1 cellular context compared by ENCODE assay signal in genomic region chr12:121626853-121627623, GRCh38.
TF ChIP-seq lines count a peak whose summit lies in the region.

No MANE protein-coding gene starts in this region.

TF ChIP-seq in HEK293, 187 proteins besides CTCF, POLR2A, EP300 and RAD21 (continued from another document and continues in another):
- TF ChIP-seq ZBTB26 (tag by site-specific recombination; optimal IDR thresholded peaks at IDR 0.05) (peak; percentile 33), ZNF707 (tag by site-specific recombination; IDR thresholded peaks at IDR 0.05) (no peak), ZBTB20 (tag by site-specific recombination; IDR thresholded peaks at IDR 0.05) (peak; percentile 72), ZNF785 (tag by site-specific recombination; IDR thresholded peaks at IDR 0.05) (no peak), ZNF529 (tag by site-specific recombination; IDR thresholded peaks at IDR 0.05; ENCODE audit: insufficient replicate concordance) (no peak), BCL11B (tag by site-specific recombination; IDR thresholded peaks at IDR 0.05; ENCODE audit: low read depth) (no peak), ZNF341 (tag by site-specific recombination; IDR thresholded peaks at IDR 0.05; ENCODE audit: low read depth) (peak; percentile 63), MEIS1 (CRISPR knock-in tag; IDR thresholded peaks at IDR 0.05; ENCODE audit: borderline replicate concordance) (no peak), ZNF114 (tag by site-specific recombination; IDR thresholded peaks at IDR 0.05) (no peak), ZNF24 (tag by site-specific recombination; IDR thresholded peaks at IDR 0.05) (no peak), ZNF544 (tag by site-specific recombination; IDR thresholded peaks at IDR 0.05) (no peak), ZNF416 (tag by site-specific recombination; IDR thresholded peaks at IDR 0.05) (no peak), ZSCAN30 (tag by site-specific recombination; IDR thresholded peaks at IDR 0.05) (no peak), GLI4 (tag by site-specific recombination; IDR thresholded peaks at IDR 0.05) (no peak), ZIC2 (tag by site-specific recombination; IDR thresholded peaks at IDR 0.05) (peak; percentile 70), ZNF157 (tag by site-specific recombination; IDR thresholded peaks at IDR 0.05) (no peak), ZNF621 (tag by site-specific recombination; IDR thresholded peaks at IDR 0.05) (no peak), KLF8 (tag by site-specific recombination; IDR thresholded peaks at IDR 0.05) (no peak), ZNF23 (tag by site-specific recombination; IDR thresholded peaks at IDR 0.05; ENCODE audit: borderline replicate concordance) (no peak), ZNF449 (tag by site-specific recombination; IDR thresholded peaks at IDR 0.05) (no peak), ZNF654 (tag by site-specific recombination; IDR thresholded peaks at IDR 0.05; ENCODE audit: low read depth) (no peak), ZFHX2 (tag by site-specific recombination; conservative IDR thresholded peaks at IDR 0.05) (no peak; the same call in 1 of the 2 replicates), KLF7 (tag by site-specific recombination; IDR thresholded peaks at IDR 0.05; ENCODE audit: borderline replicate concordance) (no peak), ZNF354C (tag by site-specific recombination; IDR thresholded peaks at IDR 0.05; ENCODE audit: borderline replicate concordance, low read depth) (no peak), ZNF555 (tag by site-specific recombination; conservative IDR thresholded peaks at IDR 0.05) (no peak), ZNF585B (tag by site-specific recombination; IDR thresholded peaks at IDR 0.05) (no peak), ZBTB8A (tag by site-specific recombination; IDR thresholded peaks at IDR 0.05) (peak; percentile 16; the same call in 1 of the 2 replicates), ZNF133 (tag by site-specific recombination; IDR thresholded peaks at IDR 0.05) (no peak), TCF7L2 (IDR thresholded peaks at IDR 0.05; ENCODE audit: borderline replicate concordance, low read depth, low read length) (no peak), ZNF777 (tag by site-specific recombination; IDR thresholded peaks at IDR 0.05; ENCODE audit: borderline replicate concordance) (peak; percentile 86), ZNF510 (tag by site-specific recombination; IDR thresholded peaks at IDR 0.05; ENCODE audit: insufficient replicate concordance) (no peak), ZNF350 (tag by site-specific recombination; IDR thresholded peaks at IDR 0.05) (no peak), KLF9 (tag by site-specific recombination; IDR thresholded peaks at IDR 0.05; ENCODE audit: low read depth) (peak; percentile 61; the same call in 1 of the 2 replicates), ZBTB44 (tag by site-specific recombination; IDR thresholded peaks at IDR 0.05) (no peak), ZNF426 (tag by site-specific recombination; IDR thresholded peaks at IDR 0.05) (no peak), BCL11A (tag by site-specific recombination; IDR thresholded peaks at IDR 0.05; ENCODE audit: low read depth) (peak; percentile 8; the same call in 1 of the 2 replicates), ZNF174 (tag by site-specific recombination; IDR thresholded peaks at IDR 0.05) (no peak), HIC1 (tag by site-specific recombination; IDR thresholded peaks at IDR 0.05) (no peak), HOXA7 (CRISPR knock-in tag; IDR thresholded peaks at IDR 0.05; ENCODE audit: borderline replicate concordance) (no peak), SP3 (tag by site-specific recombination; IDR thresholded peaks at IDR 0.05) (peak; percentile 66), SETDB1 (IDR thresholded peaks at IDR 0.05; ENCODE audit: insufficient read length, low read length) (no peak), KLF17 (tag by site-specific recombination; IDR thresholded peaks at IDR 0.05) (0 out of 2 replicates have a peak, but pooled peaks have one; percentile 49), SP7 (tag by site-specific recombination; IDR thresholded peaks at IDR 0.05) (no peak)
- TF ChIP-seq, protein P1, sequence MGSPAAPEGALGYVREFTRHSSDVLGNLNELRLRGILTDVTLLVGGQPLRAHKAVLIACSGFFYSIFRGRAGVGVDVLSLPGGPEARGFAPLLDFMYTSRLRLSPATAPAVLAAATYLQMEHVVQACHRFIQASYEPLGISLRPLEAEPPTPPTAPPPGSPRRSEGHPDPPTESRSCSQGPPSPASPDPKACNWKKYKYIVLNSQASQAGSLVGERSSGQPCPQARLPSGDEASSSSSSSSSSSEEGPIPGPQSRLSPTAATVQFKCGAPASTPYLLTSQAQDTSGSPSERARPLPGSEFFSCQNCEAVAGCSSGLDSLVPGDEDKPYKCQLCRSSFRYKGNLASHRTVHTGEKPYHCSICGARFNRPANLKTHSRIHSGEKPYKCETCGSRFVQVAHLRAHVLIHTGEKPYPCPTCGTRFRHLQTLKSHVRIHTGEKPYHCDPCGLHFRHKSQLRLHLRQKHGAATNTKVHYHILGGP (tag by site-specific recombination; IDR thresholded peaks at IDR 0.05): no peak
- TF ChIP-seq, protein P2, sequence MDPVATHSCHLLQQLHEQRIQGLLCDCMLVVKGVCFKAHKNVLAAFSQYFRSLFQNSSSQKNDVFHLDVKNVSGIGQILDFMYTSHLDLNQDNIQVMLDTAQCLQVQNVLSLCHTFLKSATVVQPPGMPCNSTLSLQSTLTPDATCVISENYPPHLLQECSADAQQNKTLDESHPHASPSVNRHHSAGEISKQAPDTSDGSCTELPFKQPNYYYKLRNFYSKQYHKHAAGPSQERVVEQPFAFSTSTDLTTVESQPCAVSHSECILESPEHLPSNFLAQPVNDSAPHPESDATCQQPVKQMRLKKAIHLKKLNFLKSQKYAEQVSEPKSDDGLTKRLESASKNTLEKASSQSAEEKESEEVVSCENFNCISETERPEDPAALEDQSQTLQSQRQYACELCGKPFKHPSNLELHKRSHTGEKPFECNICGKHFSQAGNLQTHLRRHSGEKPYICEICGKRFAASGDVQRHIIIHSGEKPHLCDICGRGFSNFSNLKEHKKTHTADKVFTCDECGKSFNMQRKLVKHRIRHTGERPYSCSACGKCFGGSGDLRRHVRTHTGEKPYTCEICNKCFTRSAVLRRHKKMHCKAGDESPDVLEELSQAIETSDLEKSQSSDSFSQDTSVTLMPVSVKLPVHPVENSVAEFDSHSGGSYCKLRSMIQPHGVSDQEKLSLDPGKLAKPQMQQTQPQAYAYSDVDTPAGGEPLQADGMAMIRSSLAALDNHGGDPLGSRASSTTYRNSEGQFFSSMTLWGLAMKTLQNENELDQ (tag by site-specific recombination; IDR thresholded peaks at IDR 0.05; ENCODE audit: low read depth): no peak
- TF ChIP-seq, protein P3, sequence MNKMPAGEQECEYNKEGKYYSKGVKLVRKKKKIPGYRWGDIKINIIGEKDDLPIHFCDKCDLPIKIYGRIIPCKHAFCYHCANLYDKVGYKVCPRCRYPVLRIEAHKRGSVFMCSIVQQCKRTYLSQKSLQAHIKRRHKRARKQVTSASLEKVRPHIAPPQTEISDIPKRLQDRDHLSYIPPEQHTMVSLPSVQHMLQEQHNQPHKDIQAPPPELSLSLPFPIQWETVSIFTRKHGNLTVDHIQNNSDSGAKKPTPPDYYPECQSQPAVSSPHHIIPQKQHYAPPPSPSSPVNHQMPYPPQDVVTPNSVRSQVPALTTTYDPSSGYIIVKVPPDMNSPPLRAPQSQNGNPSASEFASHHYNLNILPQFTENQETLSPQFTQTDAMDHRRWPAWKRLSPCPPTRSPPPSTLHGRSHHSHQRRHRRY (tag by site-specific recombination; IDR thresholded peaks at IDR 0.05): no peak
- TF ChIP-seq, protein P4, sequence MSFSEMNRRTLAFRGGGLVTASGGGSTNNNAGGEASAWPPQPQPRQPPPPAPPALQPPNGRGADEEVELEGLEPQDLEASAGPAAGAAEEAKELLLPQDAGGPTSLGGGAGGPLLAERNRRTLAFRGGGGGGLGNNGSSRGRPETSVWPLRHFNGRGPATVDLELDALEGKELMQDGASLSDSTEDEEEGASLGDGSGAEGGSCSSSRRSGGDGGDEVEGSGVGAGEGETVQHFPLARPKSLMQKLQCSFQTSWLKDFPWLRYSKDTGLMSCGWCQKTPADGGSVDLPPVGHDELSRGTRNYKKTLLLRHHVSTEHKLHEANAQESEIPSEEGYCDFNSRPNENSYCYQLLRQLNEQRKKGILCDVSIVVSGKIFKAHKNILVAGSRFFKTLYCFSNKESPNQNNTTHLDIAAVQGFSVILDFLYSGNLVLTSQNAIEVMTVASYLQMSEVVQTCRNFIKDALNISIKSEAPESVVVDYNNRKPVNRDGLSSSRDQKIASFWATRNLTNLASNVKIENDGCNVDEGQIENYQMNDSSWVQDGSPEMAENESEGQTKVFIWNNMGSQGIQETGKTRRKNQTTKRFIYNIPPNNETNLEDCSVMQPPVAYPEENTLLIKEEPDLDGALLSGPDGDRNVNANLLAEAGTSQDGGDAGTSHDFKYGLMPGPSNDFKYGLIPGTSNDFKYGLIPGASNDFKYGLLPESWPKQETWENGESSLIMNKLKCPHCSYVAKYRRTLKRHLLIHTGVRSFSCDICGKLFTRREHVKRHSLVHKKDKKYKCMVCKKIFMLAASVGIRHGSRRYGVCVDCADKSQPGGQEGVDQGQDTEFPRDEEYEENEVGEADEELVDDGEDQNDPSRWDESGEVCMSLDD (tag by site-specific recombination; IDR thresholded peaks at IDR 0.05): no peak
- TF ChIP-seq, protein P5, sequence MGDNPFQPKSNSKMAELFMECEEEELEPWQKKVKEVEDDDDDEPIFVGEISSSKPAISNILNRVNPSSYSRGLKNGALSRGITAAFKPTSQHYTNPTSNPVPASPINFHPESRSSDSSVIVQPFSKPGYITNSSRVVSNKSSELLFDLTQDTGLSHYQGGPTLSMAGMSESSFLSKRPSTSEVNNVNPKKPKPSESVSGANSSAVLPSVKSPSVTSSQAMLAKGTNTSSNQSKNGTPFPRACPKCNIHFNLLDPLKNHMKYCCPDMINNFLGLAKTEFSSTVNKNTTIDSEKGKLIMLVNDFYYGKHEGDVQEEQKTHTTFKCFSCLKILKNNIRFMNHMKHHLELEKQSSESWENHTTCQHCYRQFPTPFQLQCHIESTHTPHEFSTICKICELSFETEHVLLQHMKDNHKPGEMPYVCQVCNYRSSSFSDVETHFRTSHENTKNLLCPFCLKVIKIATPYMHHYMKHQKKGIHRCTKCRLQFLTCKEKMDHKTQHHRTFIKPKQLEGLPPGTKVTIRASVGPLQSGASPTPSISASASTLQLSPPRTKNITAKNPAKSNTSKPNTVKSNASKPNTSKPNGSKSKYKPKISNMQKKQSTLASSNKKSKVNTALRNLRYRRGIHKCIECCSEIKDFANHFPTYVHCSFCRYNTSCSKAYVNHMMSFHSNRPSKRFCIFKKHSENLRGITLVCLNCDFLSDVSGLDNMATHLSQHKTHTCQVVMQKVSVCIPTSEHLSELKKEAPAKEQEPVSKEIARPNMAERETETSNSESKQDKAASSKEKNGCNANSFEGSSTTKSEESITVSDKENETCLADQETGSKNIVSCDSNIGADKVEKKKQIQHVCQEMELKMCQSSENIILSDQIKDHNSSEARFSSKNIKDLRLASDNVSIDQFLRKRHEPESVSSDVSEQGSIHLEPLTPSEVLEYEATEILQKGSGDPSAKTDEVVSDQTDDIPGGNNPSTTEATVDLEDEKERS (tag by site-specific recombination; IDR thresholded peaks at IDR 0.05): no peak
